ENCODE assay signal across 1 cellular context in genomic region chr17:81222906-81223757, GRCh38.
TF ChIP-seq lines count a peak whose summit lies in the region.

CEP131 (minus strand) TSS chr17:81222965; CDS start chr17:81220056, 2,909 bp downstream.

TF ChIP-seq in HEK293, 187 proteins besides CTCF, POLR2A, EP300 and RAD21 (continued from another document and continues in another):
- peak; percentile 100 for TF ChIP-seq SP2 (tag by site-specific recombination; IDR thresholded peaks at IDR 0.05)
- TF ChIP-seq, protein P1, sequence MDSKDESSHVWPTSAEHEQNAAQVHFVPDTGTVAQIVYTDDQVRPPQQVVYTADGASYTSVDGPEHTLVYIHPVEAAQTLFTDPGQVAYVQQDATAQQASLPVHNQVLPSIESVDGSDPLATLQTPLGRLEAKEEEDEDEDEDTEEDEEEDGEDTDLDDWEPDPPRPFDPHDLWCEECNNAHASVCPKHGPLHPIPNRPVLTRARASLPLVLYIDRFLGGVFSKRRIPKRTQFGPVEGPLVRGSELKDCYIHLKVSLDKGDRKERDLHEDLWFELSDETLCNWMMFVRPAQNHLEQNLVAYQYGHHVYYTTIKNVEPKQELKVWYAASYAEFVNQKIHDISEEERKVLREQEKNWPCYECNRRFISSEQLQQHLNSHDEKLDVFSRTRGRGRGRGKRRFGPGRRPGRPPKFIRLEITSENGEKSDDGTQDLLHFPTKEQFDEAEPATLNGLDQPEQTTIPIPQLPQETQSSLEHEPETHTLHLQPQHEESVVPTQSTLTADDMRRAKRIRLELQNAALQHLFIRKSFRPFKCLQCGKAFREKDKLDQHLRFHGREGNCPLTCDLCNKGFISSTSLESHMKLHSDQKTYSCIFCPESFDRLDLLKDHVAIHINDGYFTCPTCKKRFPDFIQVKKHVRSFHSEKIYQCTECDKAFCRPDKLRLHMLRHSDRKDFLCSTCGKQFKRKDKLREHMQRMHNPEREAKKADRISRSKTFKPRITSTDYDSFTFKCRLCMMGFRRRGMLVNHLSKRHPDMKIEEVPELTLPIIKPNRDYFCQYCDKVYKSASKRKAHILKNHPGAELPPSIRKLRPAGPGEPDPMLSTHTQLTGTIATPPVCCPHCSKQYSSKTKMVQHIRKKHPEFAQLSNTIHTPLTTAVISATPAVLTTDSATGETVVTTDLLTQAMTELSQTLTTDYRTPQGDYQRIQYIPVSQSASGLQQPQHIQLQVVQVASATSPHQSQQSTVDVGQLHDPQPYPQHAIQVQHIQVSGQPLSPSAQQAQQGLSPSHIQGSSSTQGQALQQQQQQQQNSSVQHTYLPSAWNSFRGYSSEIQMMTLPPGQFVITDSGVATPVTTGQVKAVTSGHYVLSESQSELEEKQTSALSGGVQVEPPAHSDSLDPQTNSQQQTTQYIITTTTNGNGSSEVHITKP (tag by site-specific recombination; IDR thresholded peaks at IDR 0.05): no peak; the same call in 1 of the 2 replicates
- TF ChIP-seq SP7 (tag by site-specific recombination; IDR thresholded peaks at IDR 0.05): peak; percentile 75
- peak; percentile 94 for TF ChIP-seq ZNF341 (tag by site-specific recombination; IDR thresholded peaks at IDR 0.05; ENCODE audit: low read depth)
- TF ChIP-seq ZNF658 (tag by site-specific recombination; IDR thresholded peaks at IDR 0.05): no peak
- no peak for TF ChIP-seq ZBTB1 (tag by site-specific recombination; IDR thresholded peaks at IDR 0.05)
- TF ChIP-seq ZNF416 (tag by site-specific recombination; IDR thresholded peaks at IDR 0.05): no peak
- TF ChIP-seq SETDB1 (IDR thresholded peaks at IDR 0.05; ENCODE audit: insufficient read length, low read length): no peak
- no peak for TF ChIP-seq ZNF624 (tag by site-specific recombination; IDR thresholded peaks at IDR 0.05)
- TF ChIP-seq ZNF146 (tag by site-specific recombination; IDR thresholded peaks at IDR 0.05): no peak
- 0 out of 2 replicates have a peak, but pooled peaks have one; percentile 38 for TF ChIP-seq KLF10 (tag by site-specific recombination; IDR thresholded peaks at IDR 0.05)
- TF ChIP-seq, protein P2, sequence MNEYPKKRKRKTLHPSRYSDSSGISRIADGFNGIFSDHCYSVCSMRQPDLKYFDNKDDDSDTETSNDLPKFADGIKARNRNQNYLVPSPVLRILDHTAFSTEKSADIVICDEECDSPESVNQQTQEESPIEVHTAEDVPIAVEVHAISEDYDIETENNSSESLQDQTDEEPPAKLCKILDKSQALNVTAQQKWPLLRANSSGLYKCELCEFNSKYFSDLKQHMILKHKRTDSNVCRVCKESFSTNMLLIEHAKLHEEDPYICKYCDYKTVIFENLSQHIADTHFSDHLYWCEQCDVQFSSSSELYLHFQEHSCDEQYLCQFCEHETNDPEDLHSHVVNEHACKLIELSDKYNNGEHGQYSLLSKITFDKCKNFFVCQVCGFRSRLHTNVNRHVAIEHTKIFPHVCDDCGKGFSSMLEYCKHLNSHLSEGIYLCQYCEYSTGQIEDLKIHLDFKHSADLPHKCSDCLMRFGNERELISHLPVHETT (tag by site-specific recombination; IDR thresholded peaks at IDR 0.05): no peak
- TF ChIP-seq YY2 (tag by site-specific recombination; IDR thresholded peaks at IDR 0.05): no peak
- no peak for TF ChIP-seq ZNF394 (tag by site-specific recombination; IDR thresholded peaks at IDR 0.05; ENCODE audit: borderline replicate concordance)
- TF ChIP-seq ZNF24 (tag by site-specific recombination; IDR thresholded peaks at IDR 0.05): peak; percentile 58; the same call in 1 of the 2 replicates
- no peak for TF ChIP-seq OSR2 (tag by site-specific recombination; IDR thresholded peaks at IDR 0.05)
- TF ChIP-seq ZNF600 (tag by site-specific recombination; IDR thresholded peaks at IDR 0.05): no peak
- TF ChIP-seq ZBTB7A (tag by site-specific recombination; IDR thresholded peaks at IDR 0.05; ENCODE audit: low read depth): no peak
- peak; percentile 98 for TF ChIP-seq KLF9 (tag by site-specific recombination; IDR thresholded peaks at IDR 0.05; ENCODE audit: low read depth)
- TF ChIP-seq, protein P3, sequence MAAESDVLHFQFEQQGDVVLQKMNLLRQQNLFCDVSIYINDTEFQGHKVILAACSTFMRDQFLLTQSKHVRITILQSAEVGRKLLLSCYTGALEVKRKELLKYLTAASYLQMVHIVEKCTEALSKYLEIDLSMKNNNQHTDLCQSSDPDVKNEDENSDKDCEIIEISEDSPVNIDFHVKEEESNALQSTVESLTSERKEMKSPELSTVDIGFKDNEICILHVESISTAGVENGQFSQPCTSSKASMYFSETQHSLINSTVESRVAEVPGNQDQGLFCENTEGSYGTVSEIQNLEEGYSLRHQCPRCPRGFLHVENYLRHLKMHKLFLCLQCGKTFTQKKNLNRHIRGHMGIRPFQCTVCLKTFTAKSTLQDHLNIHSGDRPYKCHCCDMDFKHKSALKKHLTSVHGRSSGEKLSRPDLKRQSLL (tag by site-specific recombination; IDR thresholded peaks at IDR 0.05): no peak
- 0 out of 2 replicates have a peak, but pooled peaks have one; percentile 23 for TF ChIP-seq ZNF843 (tag by site-specific recombination; IDR thresholded peaks at IDR 0.05)
- peak; percentile 91 for TF ChIP-seq GLIS1 (tag by site-specific recombination; IDR thresholded peaks at IDR 0.05)
- peak; percentile 72; the same call in 1 of the 2 replicates for TF ChIP-seq ZBTB20 (tag by site-specific recombination; IDR thresholded peaks at IDR 0.05)
- no peak for TF ChIP-seq ZNF133 (tag by site-specific recombination; IDR thresholded peaks at IDR 0.05)
- TF ChIP-seq HIC1 (tag by site-specific recombination; IDR thresholded peaks at IDR 0.05): peak; percentile 91
- TF ChIP-seq, protein P4, sequence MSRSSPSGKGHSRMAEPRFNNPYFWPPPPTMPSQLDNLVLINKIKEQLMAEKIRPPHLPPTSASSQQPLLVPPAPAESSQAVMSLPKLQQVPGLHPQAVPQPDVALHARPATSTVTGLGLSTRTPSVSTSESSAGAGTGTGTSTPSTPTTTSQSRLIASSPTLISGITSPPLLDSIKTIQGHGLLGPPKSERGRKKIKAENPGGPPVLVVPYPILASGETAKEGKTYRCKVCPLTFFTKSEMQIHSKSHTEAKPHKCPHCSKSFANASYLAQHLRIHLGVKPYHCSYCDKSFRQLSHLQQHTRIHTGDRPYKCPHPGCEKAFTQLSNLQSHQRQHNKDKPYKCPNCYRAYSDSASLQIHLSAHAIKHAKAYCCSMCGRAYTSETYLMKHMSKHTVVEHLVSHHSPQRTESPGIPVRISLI (tag by site-specific recombination; IDR thresholded peaks at IDR 0.05): peak; percentile 80; the same call in 1 of the 2 replicates
- peak; percentile 91 for TF ChIP-seq ZNF501 (tag by site-specific recombination; IDR thresholded peaks at IDR 0.05)
- TF ChIP-seq ZNF211 (tag by site-specific recombination; IDR thresholded peaks at IDR 0.05; ENCODE audit: low read depth): no peak
- TF ChIP-seq, protein P5, sequence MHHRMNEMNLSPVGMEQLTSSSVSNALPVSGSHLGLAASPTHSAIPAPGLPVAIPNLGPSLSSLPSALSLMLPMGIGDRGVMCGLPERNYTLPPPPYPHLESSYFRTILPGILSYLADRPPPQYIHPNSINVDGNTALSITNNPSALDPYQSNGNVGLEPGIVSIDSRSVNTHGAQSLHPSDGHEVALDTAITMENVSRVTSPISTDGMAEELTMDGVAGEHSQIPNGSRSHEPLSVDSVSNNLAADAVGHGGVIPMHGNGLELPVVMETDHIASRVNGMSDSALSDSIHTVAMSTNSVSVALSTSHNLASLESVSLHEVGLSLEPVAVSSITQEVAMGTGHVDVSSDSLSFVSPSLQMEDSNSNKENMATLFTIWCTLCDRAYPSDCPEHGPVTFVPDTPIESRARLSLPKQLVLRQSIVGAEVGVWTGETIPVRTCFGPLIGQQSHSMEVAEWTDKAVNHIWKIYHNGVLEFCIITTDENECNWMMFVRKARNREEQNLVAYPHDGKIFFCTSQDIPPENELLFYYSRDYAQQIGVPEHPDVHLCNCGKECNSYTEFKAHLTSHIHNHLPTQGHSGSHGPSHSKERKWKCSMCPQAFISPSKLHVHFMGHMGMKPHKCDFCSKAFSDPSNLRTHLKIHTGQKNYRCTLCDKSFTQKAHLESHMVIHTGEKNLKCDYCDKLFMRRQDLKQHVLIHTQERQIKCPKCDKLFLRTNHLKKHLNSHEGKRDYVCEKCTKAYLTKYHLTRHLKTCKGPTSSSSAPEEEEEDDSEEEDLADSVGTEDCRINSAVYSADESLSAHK (tag by site-specific recombination; IDR thresholded peaks at IDR 0.05): no peak
- no peak for TF ChIP-seq ZNF701 (tag by site-specific recombination; IDR thresholded peaks at IDR 0.05)
- no peak for TF ChIP-seq ZNF549 (tag by site-specific recombination; IDR thresholded peaks at IDR 0.05)
- TF ChIP-seq ZNF114 (tag by site-specific recombination; IDR thresholded peaks at IDR 0.05): no peak
- no peak for TF ChIP-seq ZNF747 (tag by site-specific recombination; IDR thresholded peaks at IDR 0.05)
- no peak for TF ChIP-seq ZNF510 (tag by site-specific recombination; IDR thresholded peaks at IDR 0.05; ENCODE audit: insufficient replicate concordance)
- no peak for TF ChIP-seq ZSCAN30 (tag by site-specific recombination; IDR thresholded peaks at IDR 0.05)
- TF ChIP-seq, protein P6, sequence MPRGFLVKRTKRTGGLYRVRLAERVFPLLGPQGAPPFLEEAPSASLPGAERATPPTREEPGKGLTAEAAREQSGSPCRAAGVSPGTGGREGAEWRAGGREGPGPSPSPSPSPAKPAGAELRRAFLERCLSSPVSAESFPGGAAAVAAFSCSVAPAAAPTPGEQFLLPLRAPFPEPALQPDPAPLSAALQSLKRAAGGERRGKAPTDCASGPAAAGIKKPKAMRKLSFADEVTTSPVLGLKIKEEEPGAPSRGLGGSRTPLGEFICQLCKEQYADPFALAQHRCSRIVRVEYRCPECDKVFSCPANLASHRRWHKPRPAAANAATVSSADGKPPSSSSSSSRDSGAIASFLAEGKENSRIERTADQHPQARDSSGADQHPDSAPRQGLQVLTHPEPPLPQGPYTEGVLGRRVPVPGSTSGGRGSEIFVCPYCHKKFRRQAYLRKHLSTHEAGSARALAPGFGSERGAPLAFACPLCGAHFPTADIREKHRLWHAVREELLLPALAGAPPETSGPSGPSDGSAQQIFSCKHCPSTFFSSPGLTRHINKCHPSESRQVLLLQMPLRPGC (tag by site-specific recombination; IDR thresholded peaks at IDR 0.05): peak; percentile 45; the same call in 1 of the 2 replicates
- TF ChIP-seq ZNF404 (tag by site-specific recombination; IDR thresholded peaks at IDR 0.05): no peak
- TF ChIP-seq ZNF623 (tag by site-specific recombination; IDR thresholded peaks at IDR 0.05): no peak
- no peak for TF ChIP-seq ZFP3 (tag by site-specific recombination; IDR thresholded peaks at IDR 0.05; ENCODE audit: low read depth)
- TF ChIP-seq ZNF335 (tag by site-specific recombination; conservative IDR thresholded peaks at IDR 0.05): peak; percentile 70
- TF ChIP-seq ZNF777 (tag by site-specific recombination; IDR thresholded peaks at IDR 0.05; ENCODE audit: borderline replicate concordance): no peak
- TF ChIP-seq WT1 (tag by site-specific recombination; IDR thresholded peaks at IDR 0.05): peak; percentile 71
- no peak for TF ChIP-seq ZNF311 (tag by site-specific recombination; IDR thresholded peaks at IDR 0.05; ENCODE audit: borderline replicate concordance)
- no peak for TF ChIP-seq ZNF514 (tag by site-specific recombination; IDR thresholded peaks at IDR 0.05)
- TF ChIP-seq ZBTB8A (tag by site-specific recombination; IDR thresholded peaks at IDR 0.05): peak; percentile 19; the same call in 1 of the 2 replicates
- TF ChIP-seq ZNF221 (tag by site-specific recombination; IDR thresholded peaks at IDR 0.05; ENCODE audit: borderline replicate concordance): no peak
- no peak for TF ChIP-seq MYNN (tag by site-specific recombination; IDR thresholded peaks at IDR 0.05; ENCODE audit: borderline replicate concordance)
- 0 out of 2 replicates have a peak, but pooled peaks have one; percentile 17 for TF ChIP-seq BCL11B (tag by site-specific recombination; IDR thresholded peaks at IDR 0.05; ENCODE audit: low read depth)
- peak; percentile 60; the same call in 1 of the 2 replicates for TF ChIP-seq KLF16 (tag by site-specific recombination; IDR thresholded peaks at IDR 0.05)
- no peak for TF ChIP-seq ZFP41 (tag by site-specific recombination; IDR thresholded peaks at IDR 0.05; ENCODE audit: borderline replicate concordance)
- peak; percentile 98 for TF ChIP-seq GLIS2 (tag by site-specific recombination; IDR thresholded peaks at IDR 0.05)
- TF ChIP-seq HOXC10 (CRISPR knock-in tag; IDR thresholded peaks at IDR 0.05): no peak
- TF ChIP-seq ZNF223 (tag by site-specific recombination; IDR thresholded peaks at IDR 0.05): no peak
- TF ChIP-seq ZBTB44 (tag by site-specific recombination; IDR thresholded peaks at IDR 0.05): no peak
- 0 out of 2 replicates have a peak, but pooled peaks have one; percentile 29 for TF ChIP-seq IKZF3 (tag by site-specific recombination; IDR thresholded peaks at IDR 0.05)
